Comparison of ENCODE assay signal across 8 cellular contexts in the genomic region with DNA sequence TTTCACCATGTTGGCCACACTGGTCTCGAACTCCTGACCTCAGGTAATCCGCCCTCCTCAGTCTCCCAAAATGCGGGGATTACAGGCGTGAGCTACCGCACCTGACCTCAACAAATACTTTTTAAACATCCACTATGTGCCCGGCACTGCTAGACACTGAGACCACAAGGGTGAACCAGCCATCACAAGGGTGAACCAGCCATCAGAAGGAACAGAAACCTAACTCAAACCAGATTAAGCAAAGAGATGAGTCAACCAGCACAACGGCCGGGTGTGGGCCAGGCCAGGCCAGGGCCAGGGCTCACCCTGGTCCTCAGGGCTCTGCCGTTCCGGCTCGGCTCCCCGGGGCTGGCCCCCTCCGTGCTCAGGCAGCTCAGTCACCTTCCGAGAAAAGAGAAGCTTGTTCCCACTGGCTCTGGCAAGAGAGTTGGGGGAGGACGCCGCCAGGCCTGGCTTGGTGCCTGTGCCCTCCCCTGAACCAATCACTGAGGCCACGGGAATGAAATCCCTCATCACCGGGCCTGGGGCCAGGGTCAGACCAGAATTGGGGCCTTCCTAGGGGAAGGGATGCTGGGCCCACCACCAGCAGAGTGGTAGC. TPM values are rescaled to one million over a fixed set of nuclear protein-coding genes. Genes with fewer than 3 reads are reported as not detected.
A peak's percentile ranks its signal among the peaks of the same experiment; 100 is the strongest.
DNase-seq lines count a peak whose midpoint lies in the region; ATAC-seq and TF ChIP-seq lines count a peak whose summit lies in the region.

No MANE protein-coding gene starts in this region.

- intact Hi-C loops in psoas muscle (cut with DNase I): no loop called here

- H3K36me3 ChIP-seq in duodenal mucosa (ENCODE audit: control insufficient read depth in 1 of 2, insufficient read depth in 2 of 2, low read length in 2 of 2) (no peaks in the 10 kb centered on the region), psoas muscle (ENCODE audit: insufficient read depth in 1 of 2, low read depth in 1 of 2) (no peaks in the 10 kb centered on the region)

- H3K4me1 ChIP-seq in duodenal mucosa (ENCODE audit: control insufficient read depth in 1 of 2, insufficient read depth in 2 of 2, low read length in 2 of 2) (no peaks in the 10 kb centered on the region), psoas muscle (peaks cover 7% of the 10 kb centered on the region)

- 33 to 47% (median 42%) methylated on average over 18 of the region's 18 CpGs for WGBS in psoas muscle, 3 donors

- CTCF ChIA-PET in HEK293T (lab: Yijun Ruan, JAX): interaction anchor here (0.7 kb wide), 1 partner anchor 331 kb away, joined by 4 read pairs; no protein-coding TSS in a partner anchor

- ATAC-seq in GM18861 (IDR thresholded peaks at IDR 0.05; ENCODE audit: unreplicated experiment) (peak; percentile 85), HG03060 (IDR thresholded peaks at IDR 0.05; ENCODE audit: low read depth, unreplicated experiment) (peak; percentile 65), psoas muscle (peak; percentile 80 to 93 (median 90)), HG02981 (IDR thresholded peaks at IDR 0.05; ENCODE audit: unreplicated experiment) (no peak)

- H3K9ac ChIP-seq in duodenal mucosa (ENCODE audit: low read depth in 1 of 2, low read length in 2 of 2): no peak overlapping the region

- H3K27ac ChIP-seq in duodenal mucosa (ENCODE audit: low read depth, low read length) (peak overlapping the region; percentile 10), psoas muscle (peak overlapping the region; percentile 65)

- no peaks in the 10 kb centered on the region for H3K27me3 ChIP-seq in duodenal mucosa (ENCODE audit: control insufficient read depth in 1 of 2, insufficient read depth in 2 of 2, low read length in 2 of 2)
- no peaks in the 10 kb centered on the region for H3K27me3 ChIP-seq in psoas muscle (ENCODE audit: insufficient read depth in 3 of 3, low read length in 2 of 3)

- DNase-seq in psoas muscle: peak; percentile 78 to 88
- DNase-seq in RPMI8226: no peak
- no peak for DNase-seq in HEK293T (ENCODE audit: extremely low spot score)
- DNase-seq in stimulated activated CD4-positive, alpha-beta T cell treated with anti-CD3 and anti-CD28 coated beads, Interleukin-12 subunit alpha, Interleukin-12 subunit beta, amount 100 ng/mL, for 4 hours: no peak

- no peak for TF ChIP-seq CTCF in psoas muscle (IDR thresholded peaks at IDR 0.05)

- H3K9me3 ChIP-seq in duodenal mucosa (ENCODE audit: control insufficient read depth in 1 of 2, low read length in 2 of 2) (no peaks in the 10 kb centered on the region), psoas muscle (no peaks in the 10 kb centered on the region)

- POLR2A ChIA-PET in HEK293T (lab: Yijun Ruan, JAX): no interaction called here

- H3K4me3 ChIP-seq in duodenal mucosa (ENCODE audit: low read depth in 1 of 2, low read length in 2 of 2): no peak overlapping the region
- no peak overlapping the region for H3K4me3 ChIP-seq in psoas muscle

TF ChIP-seq in HEK293T, 16 proteins besides CTCF, POLR2A, EP300 and RAD21:
- TF ChIP-seq FOXK2 (IDR thresholded peaks at IDR 0.05): no peak
- no peak for TF ChIP-seq HDGF (IDR thresholded peaks at IDR 0.05; ENCODE audit: borderline replicate concordance)

RNA-seq across cellular contexts. Expression of a gene that starts 4.4 kb away (rescaled TPM):
- total RNA-seq in psoas muscle: not detected
- polyA plus RNA-seq in psoas muscle: not detected

Comparison
In these comparisons a context has a peak if more than half of its experiments do, and no peak if none do; other contexts are left out.
1. DNase-seq: peak in psoas muscle (2 of 2); none in RPMI8226 (single experiment), HEK293T (single experiment) and stimulated activated CD4-positive, alpha-beta T cell treated with anti-CD3 and anti-CD28 coated beads, Interleukin-12 subunit alpha, Interleukin-12 subunit beta, amount 100 ng/mL, for 4 hours (single experiment).